Comparison of ENCODE assay signal across 26 cellular contexts in the genomic region with DNA sequence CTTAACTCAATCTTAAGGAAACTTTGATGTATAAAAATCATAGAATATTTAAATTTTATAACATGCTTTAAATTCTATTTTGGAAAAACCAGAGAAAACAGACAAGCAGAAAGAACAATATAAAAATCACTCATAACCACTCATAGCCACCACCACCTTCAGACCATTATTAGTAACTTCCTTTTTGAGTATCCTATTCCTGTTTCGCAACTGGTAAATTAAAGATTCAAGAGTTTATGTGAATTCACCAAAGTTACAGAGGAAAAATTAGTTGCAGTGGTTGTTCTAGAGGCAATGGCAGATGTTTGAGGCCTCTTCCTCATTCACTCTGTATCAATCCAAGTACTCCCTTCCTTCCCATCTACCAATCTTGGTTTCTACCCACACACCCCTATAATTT. TPM values are rescaled to one million over a fixed set of nuclear protein-coding genes. Genes with fewer than 3 reads are reported as not detected.
DNase-seq lines count a peak whose midpoint lies in the region; ATAC-seq, FAIRE-seq and TF ChIP-seq lines count a peak whose summit lies in the region.
"Had no signal": no experiment of that assay in that cellular context is flagged by ENCODE, and none has a peak within 500 bp of the region (broad histone marks: within the 10 kb centered on the region; RNA-seq: fewer than 3 reads in every experiment).

No MANE protein-coding gene starts in this region.

- H3K9me3 ChIP-seq in A673 (ENCODE audit: low read depth, low read length, poor library complexity, severe bottlenecking) (no peaks in the 10 kb centered on the region), K562 (replicated peaks; ENCODE audit: control insufficient read depth, insufficient read depth, low read depth, low read length) (no peaks in the 10 kb centered on the region)
- H3K9me3 ChIP-seq: heart right ventricle, suprapubic skin had no signal

- POLR2A ChIA-PET in A673 (lab: Charles Lee; ENCODE audit: low non-redundant PET) (no interaction called here), K562 (lab: Yijun Ruan, JAX) (interaction anchor here (0.6 kb wide), 1 partner anchor 324 kb away, joined by 3 read pairs; no protein-coding TSS in a partner anchor)

- ATAC-seq in K562 (no peak), GM21723 (IDR thresholded peaks at IDR 0.05; ENCODE audit: unreplicated experiment) (no peak)
- ATAC-seq in stimulated activated naive CD8-positive, alpha-beta T cell treated with anti-CD3 and anti-CD28 coated beads, Interleukin-15, Interleukin-2, amounts not matched to agents 100 U/mL and 50 U/mL, for 24 hours: no peak
- ATAC-seq: activated T-cell treated with anti-CD3 and anti-CD28 coated beads, Interleukin-2, amount 50 U/mL, for 4 hours; foreskin keratinocyte; Right ventricle myocardium inferior had no signal

- TF ChIP-seq CTCF in A673 (conservative IDR thresholded peaks at IDR 0.05; ENCODE audit: low read depth, low read length) (no peak), K562 (IDR thresholded peaks at IDR 0.05 in 2 of 3, conservative IDR thresholded peaks at IDR 0.05 in 1 of 3; ENCODE audit: insufficient read depth in 2 of 3, low read depth in 1 of 3, low read length in 3 of 3) (no peak)

- H3K27me3 ChIP-seq in A673 (replicated peaks; ENCODE audit: insufficient read depth, low read depth, low read length, poor library complexity): no peaks in the 10 kb centered on the region
- no peaks in the 10 kb centered on the region for H3K27me3 ChIP-seq in K562 (ENCODE audit: control insufficient read depth in 2 of 2, insufficient read depth in 2 of 2, low read length in 2 of 2)
- H3K27me3 ChIP-seq: brain microvascular endothelial cell, foreskin keratinocyte, heart right ventricle, suprapubic skin had no signal

- TF ChIP-seq POLR2A in K562 (conservative IDR thresholded peaks at IDR 0.05): no peak

- H3K36me3 ChIP-seq in A673 (ENCODE audit: insufficient read depth, low read length, poor library complexity, severe bottlenecking) (no peaks in the 10 kb centered on the region), K562 (ENCODE audit: control insufficient read depth, insufficient read depth, low read length) (no peaks in the 10 kb centered on the region)
- H3K36me3 ChIP-seq: brain microvascular endothelial cell, heart right ventricle, suprapubic skin had no signal

- TF ChIP-seq RAD21 in K562 (CRISPR knock-in tag; conservative IDR thresholded peaks at IDR 0.05 in 1 of 2, IDR thresholded peaks at IDR 0.05 in 1 of 2): no peak

- H3K9ac ChIP-seq in K562 (ENCODE audit: insufficient read depth in 1 of 2, low read depth in 2 of 2, low read length in 2 of 2): no peak overlapping the region

- H3K27ac ChIP-seq in A673 (ENCODE audit: low read depth, low read length, poor library complexity, severe bottlenecking) (peak overlapping the region; percentile 77), K562 (ENCODE audit: extremely low read depth, low read depth, low read length) (no peak overlapping the region)
- H3K27ac ChIP-seq: brain microvascular endothelial cell, C4-2B, foreskin keratinocyte, HL-60, skin epidermis, suprapubic skin had no signal

- CTCF ChIA-PET in A673 (lab: Charles Lee): interaction anchor here (2.1 kb wide), 1 partner anchor 106 kb away, joined by 20 read pairs; no protein-coding TSS in a partner anchor
- CTCF ChIA-PET in K562 (lab: Yijun Ruan, JAX; ENCODE audit: low intra/inter-chr PET ratio): interaction anchor here (0.7 to 1.0 kb wide), 2 partner anchors 10 to 104 kb away, joined by 3 to 4 read pairs; no protein-coding TSS in a partner anchor

- H3K4me1 ChIP-seq in A673 (ENCODE audit: insufficient read depth, low read length, poor library complexity, severe bottlenecking) (peaks cover 24% of the 10 kb centered on the region), K562 (replicated peaks in 1 of 2; ENCODE audit: control insufficient read depth in 2 of 2, insufficient read depth in 2 of 2, low read length in 2 of 2) (peaks cover 5 to 17% of the 10 kb centered on the region in 2 experiments; a peak in 3 of 5 replicates)
- H3K4me1 ChIP-seq: foreskin keratinocyte, suprapubic skin had no signal

- in situ Hi-C loops in K562 (cut with MboI): no loop called here

- H3K79me2 ChIP-seq in K562 (ENCODE audit: control insufficient read depth, insufficient read depth, low read length): no peaks in the 10 kb centered on the region

- 88% methylated on average over 1 of the region's 1 CpG for WGBS in K562 (ENCODE audit: insufficient coverage, low coverage, missing lambda C conversion rate)

- H3K4me2 ChIP-seq in K562 (ENCODE audit: insufficient read depth, low read length): no peak overlapping the region

- intact Hi-C loops in A673 (cut with micrococcal nuclease; ENCODE audit: unreplicated experiment) (no loop called here), K562 (cut with micrococcal nuclease) (loop anchor here (10.0 kb wide), 2 partner anchors 59 to 121 kb away; no protein-coding TSS in a partner anchor)

- no peak for TF ChIP-seq EP300 in K562 (IDR thresholded peaks at IDR 0.05; ENCODE audit: low read length)

- no peaks in the 10 kb centered on the region for H4K20me1 ChIP-seq in K562 (replicated peaks; ENCODE audit: control insufficient read depth, insufficient read depth, low read length)

- BruUV-seq in A673 (replicated peaks; lab: Mats Ljungman, UMichigan) (no TSS peak), K562 (replicated peaks; lab: Mats Ljungman, UMichigan) (no TSS peak)

- FAIRE-seq in GM18507 (lab: Jason Lieb, UNC) (peak; percentile 47), K562 (lab: Jason Lieb, UNC) (no peak)

- H2AFZ ChIP-seq in K562 (ENCODE audit: low read depth, low read length): 0 out of 2 replicates have a peak overlapping the region, but pooled peaks have one; percentile 17

- DNase-seq in A673 (ENCODE audit: low spot score): peak; percentile 76
- DNase-seq in GM18507 (ENCODE audit: extremely low spot score, insufficient read length, low read depth): no peak
- DNase-seq in NOMO-1 (lab: John Stamatoyannopoulos, UW; ENCODE audit: unreplicated experiment in 2 of 2): peak; percentile 22 to 59
- no peak for DNase-seq in K562 (ENCODE audit: extremely low read depth in 1 of 4, low spot score in 3 of 4)
- no peak for DNase-seq in NCI-H345 treated with DMSO at 0.1 percent for 48 hours (lab: John Stamatoyannopoulos, UW; ENCODE audit: unreplicated experiment)
- DNase-seq in NCI-H1930 (lab: John Stamatoyannopoulos, UW): no peak
- DNase-seq in stimulated activated naive CD8-positive, alpha-beta T cell treated with anti-CD3 and anti-CD28 coated beads, Interleukin-15, Interleukin-2, amounts not matched to agents 100 U/mL and 50 U/mL, for 24 hours: no peak
- DNase-seq: activated CD4-positive, alpha-beta T cell treated with anti-CD3 and anti-CD28 coated beads for 4 hours; activated naive CD4-positive, alpha-beta T cell; activated T-cell treated with anti-CD3 and anti-CD28 coated beads, Interleukin-2, amount 50 U/mL, for 4 hours; brain microvascular endothelial cell; foreskin keratinocyte; heart right ventricle; NCI-H1048; NCI-H2029; NCI-H69; OCI-M1; stimulated activated CD4-positive, alpha-beta T cell treated with anti-CD3 and anti-CD28 coated beads, Interleukin-2, amount 100 ng/mL, for 24 hours had no signal

- no peak overlapping the region for H3K4me3 ChIP-seq in A673 (ENCODE audit: low read depth, low read length, poor library complexity, severe bottlenecking)
- no peak overlapping the region for H3K4me3 ChIP-seq in K562
- H3K4me3 ChIP-seq: skin epidermis, suprapubic skin had no signal

- no peaks in the 10 kb centered on the region for H3K9me1 ChIP-seq in K562 (ENCODE audit: control insufficient read depth, insufficient read depth, low read length)

TF ChIP-seq in K562, 482 proteins besides CTCF, POLR2A, EP300 and RAD21 (continues in another document):
- peak; percentile 33; the same call in 1 of the 2 replicates for TF ChIP-seq CEBPB (tag; IDR thresholded peaks at IDR 0.05)

RNA-seq across cellular contexts. Expression of gene PROKR1, which starts 49.3 kb away (rescaled TPM):
- total RNA-seq in A673 (2021) (15.7 and 19.6 TPM in 2 replicates), K562 (2014; rRNA removed) (0.05 and 0.08 TPM in 2 replicates), K562 (2014; rRNA removed; fragmentation: Illumina TruSeq; extraction: Trizol) (0.10 and 0.15 TPM in 2 replicates), K562 (2015; rRNA removed; fragmentation: Illumina TruSeq; extraction: Trizol) (0.08 and 0.11 TPM in 2 replicates), K562 (2021) (0.18 and 0.22 TPM in 2 replicates)
- total RNA-seq in K562 (2011; cell fraction: chromatin; rRNA removed; ENCODE audit: low replicate concordance): 0.09 and 0.21 TPM in 2 replicates
- 0.17 and 0.26 TPM in 2 replicates for total RNA-seq in K562 (2011; cell fraction: nucleolus; rRNA removed)
- 0.15 and 0.23 TPM in 2 replicates for total RNA-seq in K562 (2011; cell fraction: nucleoplasm; rRNA removed)
- polyA plus RNA-seq in K562 (2011; rRNA removed) (0.07 TPM in 1 of 2 replicates, not detected in the other), K562 (2014; fragmentation: Illumina TruSeq; extraction: Trizol) (0.06 and 0.16 TPM in 2 replicates), K562 (2014; fragmentation: Nextera tagmentation; extraction: Ambion mirVana) (under 1 TPM in 1 of 2 experiments, not detected in 1; 0.03 TPM), K562 (2014; rRNA removed) (0.01 TPM in 1 of 2 replicates, not detected in the other)
- polyA plus RNA-seq in K562 (2011; cell fraction: cytosol; rRNA removed): not detected in 2 replicates
- 0.06 TPM in 1 of 2 replicates, not detected in the other for polyA plus RNA-seq in K562 (2011; cell fraction: nucleus; rRNA removed)
- 0.15 and 0.27 TPM in 2 replicates for polyA plus RNA-seq in K562 (2012)
- 0.14 TPM in 1 of 2 replicates, not detected in the other for polyA minus RNA-seq in K562 (2011; rRNA and poly(A)+ RNA removed)
- polyA minus RNA-seq in K562 (2011; cell fraction: cytosol; rRNA and poly(A)+ RNA removed): not detected in 2 replicates
- not detected in 2 replicates for polyA minus RNA-seq in K562 (2011; cell fraction: nucleus; rRNA and poly(A)+ RNA removed)
- total RNA-seq: foreskin keratinocyte, heart right ventricle, pulmonary artery endothelial cell, Right ventricle myocardium inferior, ureter had no signal
- polyA plus RNA-seq: foreskin keratinocyte had no signal

Comparison
In these comparisons a context has a peak if more than half of its experiments do, and no peak if none do; other contexts are left out.
1. DNase-seq: peak in A673 (single experiment) and NOMO-1 (2 of 2); none in GM18507 (single experiment), K562 (0 of 4), NCI-H345 treated with DMSO at 0.1 percent for 48 hours (single experiment), NCI-H1930 (0 of 2) and stimulated activated naive CD8-positive, alpha-beta T cell treated with anti-CD3 and anti-CD28 coated beads, Interleukin-15, Interleukin-2, amounts not matched to agents 100 U/mL and 50 U/mL, for 24 hours (single experiment).
2. RNA of gene PROKR1, which starts 49.3 kb away (total RNA-seq): 15.7 to 19.6 TPM in A673; 0.05 to 0.26 TPM in K562; every median in the first group is over 10 times any median in the second.